In the genomic region with DNA sequence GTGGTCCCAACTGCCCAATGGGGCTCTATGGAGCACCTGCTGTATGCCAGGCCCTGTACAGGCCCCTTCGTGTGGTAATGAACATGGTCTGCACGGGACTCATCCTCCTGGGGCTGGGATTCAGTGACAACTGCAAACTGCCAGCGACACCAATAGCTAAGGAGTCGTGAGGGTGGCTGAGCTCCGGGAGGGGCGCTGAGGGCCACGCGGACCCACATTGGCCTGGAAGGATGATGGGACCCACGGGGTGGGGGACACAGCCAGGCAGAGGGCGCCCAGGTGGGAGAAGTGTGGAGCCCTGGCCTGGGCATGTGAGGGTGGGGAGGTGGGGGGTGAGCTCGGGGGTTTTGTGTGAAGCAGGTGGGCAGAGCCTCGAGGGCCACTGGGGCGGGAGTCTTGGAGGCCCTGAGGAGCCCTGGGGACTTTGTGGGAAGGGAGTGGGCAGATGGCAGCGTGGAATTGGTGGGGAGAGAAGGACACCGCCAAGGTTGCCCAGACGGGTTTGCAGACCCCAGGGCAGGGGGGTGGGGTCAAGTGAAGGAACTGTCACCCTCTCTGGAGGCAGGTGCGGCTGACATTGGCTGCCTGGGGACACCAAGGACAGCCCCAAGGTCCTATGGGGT, we compare ENCODE assay signal across 1 cellular context.
TF ChIP-seq lines count a peak whose summit lies in the region.

No MANE protein-coding gene starts in this region.

TF ChIP-seq in IMR-90, 13 proteins besides CTCF, POLR2A, EP300 and RAD21 (continued from another document):
- TF ChIP-seq RCOR1 (IDR thresholded peaks at IDR 0.05; ENCODE audit: insufficient replicate concordance, low read length): no peak
- no peak for TF ChIP-seq FOS (IDR thresholded peaks at IDR 0.05; ENCODE audit: low read depth, low read length)
